19 cellular contexts compared by ENCODE assay signal in genomic region chr21:33035147-33035546, GRCh38. TPM values are rescaled to one million over a fixed set of nuclear protein-coding genes. Genes with fewer than 3 reads are reported as not detected.
DNase-seq lines count a peak whose midpoint lies in the region; ATAC-seq lines count a peak whose summit lies in the region.
"Had no signal": no experiment of that assay in that cellular context is flagged by ENCODE, and none has a peak within 500 bp of the region (broad histone marks: within the 10 kb centered on the region; RNA-seq: fewer than 3 reads in every experiment).

No MANE protein-coding gene starts in this region.

- H3K27me3 ChIP-seq in H7 (ENCODE audit: control insufficient read depth, insufficient read depth, low read length), result peaks cover 63% of the 10 kb centered on the region
- no peaks in the 10 kb centered on the region for H3K27me3 ChIP-seq in SJCRH30

- H3K4me1 ChIP-seq in SJCRH30, result peaks cover 33% of the 10 kb centered on the region

- no peak overlapping the region for H3K27ac ChIP-seq in SJCRH30

- H3K4me3 ChIP-seq in H7 (ENCODE audit: insufficient read depth, low read depth, low read length) (no peak overlapping the region), SJCRH30 (no peak overlapping the region)

- ATAC-seq in GM21447 (IDR thresholded peaks at IDR 0.05; ENCODE audit: unreplicated experiment) (no peak), GM21528 (IDR thresholded peaks at IDR 0.05; ENCODE audit: low FRiP score, unreplicated experiment) (no peak), GM19455 (IDR thresholded peaks at IDR 0.05; ENCODE audit: unreplicated experiment) (no peak)
- ATAC-seq: HCT116, PC-3 had no signal

- peak; percentile 69 for DNase-seq in CMK (ENCODE audit: low read depth)
- DNase-seq in H7, result peak; percentile 58
- peak; percentile 43 to 48 for DNase-seq in SJCRH30
- peak; percentile 76 for DNase-seq in myocyte (ENCODE audit: low read depth)
- no peak for DNase-seq in NCI-H128 (lab: John Stamatoyannopoulos, UW; ENCODE audit: unreplicated experiment)
- DNase-seq: C1 segment of cervical spinal cord, NCI-H1105, NCI-H187 treated with DMSO at 0.1 percent for 48 hours, PC-3, RPMI8226, SIG-M5, T1000 had no signal

- no peaks in the 10 kb centered on the region; the same call in 1 of the 2 replicates for H3K9me3 ChIP-seq in SJCRH30 (replicated peaks)

- no peaks in the 10 kb centered on the region for H3K36me3 ChIP-seq in H7 (replicated peaks; ENCODE audit: control insufficient read depth, insufficient read depth, low read length)
- H3K36me3 ChIP-seq in SJCRH30, result no peaks in the 10 kb centered on the region

RNA-seq across cellular contexts. Expression of gene OLIG2, which starts 9.4 kb away (rescaled TPM):
- 0.17 and 0.67 TPM in 2 replicates for total RNA-seq in H7 (2014; rRNA removed; shearing (Covaris generic))
- total RNA-seq in SJCRH30 (2014; rRNA removed; shearing (Covaris generic)), result 15.9 and 17.2 TPM in 2 replicates
- total RNA-seq in myocyte, result not detected in 2 replicates
- not detected for polyA plus RNA-seq in myocyte (2012)
- total RNA-seq: A673; NCI-H460; PC-3; T-helper 1 cell treated with Interleukin-12 subunit alpha and Interleukin-12 subunit beta and Interleukin-4 antibody, amounts not matched to agents 30 ng/mL and 1 ng/mL, for 36 hours had no signal

RNA-seq across cellular contexts. Expression of gene OLIG1, which starts 34.8 kb away (rescaled TPM):
- total RNA-seq in H7 (2014; rRNA removed; shearing (Covaris generic)), result 0.15 and 1.2 TPM in 2 replicates
- 2.9 and 3.3 TPM in 2 replicates for total RNA-seq in SJCRH30 (2014; rRNA removed; shearing (Covaris generic))
- total RNA-seq in myocyte, result not detected in 2 replicates
- not detected for polyA plus RNA-seq in myocyte (2012)
- total RNA-seq: A673; NCI-H460; PC-3; T-helper 1 cell treated with Interleukin-12 subunit alpha and Interleukin-12 subunit beta and Interleukin-4 antibody, amounts not matched to agents 30 ng/mL and 1 ng/mL, for 36 hours had no signal

Comparison
In these comparisons a context has a peak if more than half of its experiments do, and no peak if none do; other contexts are left out.
1. RNA of gene OLIG2, which starts 9.4 kb away (total RNA-seq): 15.9 to 17.2 TPM in SJCRH30; 0.17 to 0.67 TPM in H7 and not detected in myocyte; every median in the first group is over 10 times any median in the second.